Comparison of ENCODE assay signal across 9 cellular contexts in genomic region chr16:27254262-27254811, GRCh38. TPM values are rescaled to one million over a fixed set of nuclear protein-coding genes. Genes with fewer than 3 reads are reported as not detected.
DNase-seq lines count a peak whose midpoint lies in the region; ATAC-seq lines count a peak whose summit lies in the region.
"Had no signal": no experiment of that assay in that cellular context is flagged by ENCODE, and none has a peak within 500 bp of the region (broad histone marks: within the 10 kb centered on the region; RNA-seq: fewer than 3 reads in every experiment).

No MANE protein-coding gene starts in this region.

- no peaks in the 10 kb centered on the region for H3K27me3 Mint-ChIP-seq in activated naive CD4-positive, alpha-beta T cell treated with anti-CD3 and anti-CD28 coated beads, Interleukin-2, amount 10 ng/mL, durations not matched to agents 7 days and 5 days

- H3K27ac ChIP-seq in skin epidermis = peak overlapping the region in 14 of 21 experiments; percentile 11 to 75 (median 58)

- peaks cover 72% of the 10 kb centered on the region for H3K36me3 Mint-ChIP-seq in activated naive CD4-positive, alpha-beta T cell treated with anti-CD3 and anti-CD28 coated beads, Interleukin-2, amount 10 ng/mL, durations not matched to agents 7 days and 5 days

- no peak overlapping the region for H3K4me3 ChIP-seq in skin epidermis

- peak overlapping the region; percentile 82 for H3K27ac Mint-ChIP-seq in activated naive CD4-positive, alpha-beta T cell treated with anti-CD3 and anti-CD28 coated beads, Interleukin-2, amount 10 ng/mL, durations not matched to agents 7 days and 5 days

- H3K4me1 Mint-ChIP-seq in activated naive CD4-positive, alpha-beta T cell treated with anti-CD3 and anti-CD28 coated beads, Interleukin-2, amount 10 ng/mL, durations not matched to agents 7 days and 5 days = peaks cover 69% of the 10 kb centered on the region

- H3K4me3 Mint-ChIP-seq in activated naive CD4-positive, alpha-beta T cell treated with anti-CD3 and anti-CD28 coated beads, Interleukin-2, amount 10 ng/mL, durations not matched to agents 7 days and 5 days = peak overlapping the region; percentile 5

- DNase-seq in activated naive CD4-positive, alpha-beta T cell treated with anti-CD3 and anti-CD28 coated beads, Interleukin-2, amount 10 ng/mL, durations not matched to agents 7 days and 5 days = no peak
- DNase-seq in Right ventricle myocardium superior (no peak), NCI-H69 (lab: John Stamatoyannopoulos, UW) (no peak), GM03348 (ENCODE audit: low spot score) (no peak), NCI-H146 (lab: John Stamatoyannopoulos, UW) (no peak)
- DNase-seq: mesendoderm had no signal

- ATAC-seq in GM19035 (IDR thresholded peaks at IDR 0.05; ENCODE audit: unreplicated experiment) (peak; percentile 77), HG02938 (IDR thresholded peaks at IDR 0.05; ENCODE audit: unreplicated experiment) (peak; percentile 62), Right ventricle myocardium superior (ENCODE audit: poor library complexity) (no peak)

- H3K9me3 Mint-ChIP-seq in activated naive CD4-positive, alpha-beta T cell treated with anti-CD3 and anti-CD28 coated beads, Interleukin-2, amount 10 ng/mL, durations not matched to agents 7 days and 5 days = no peaks in the 10 kb centered on the region

- CTCF ChIA-PET in activated naive CD4-positive, alpha-beta T cell treated with anti-CD3 and anti-CD28 coated beads, Interleukin-2, amount 10 ng/mL, durations not matched to agents 7 days and 5 days (lab: Charles Lee) = interaction anchor here (0.7 to 2.8 kb wide), 5 partner anchors 12 to 114 kb away, joined by 3 to 11 read pairs (median 4); no protein-coding TSS in a partner anchor

- intact Hi-C loops in Right ventricle myocardium superior (cut with DNase I) = no loop called here

RNA-seq across cellular contexts. Expression of gene NSMCE1, which starts 14.2 kb away (rescaled TPM):
- 36.0 TPM for total RNA-seq in Right ventricle myocardium superior

RNA-seq across cellular contexts. Expression of gene KDM8, which starts 51.0 kb away (rescaled TPM):
- 2.9 TPM for total RNA-seq in Right ventricle myocardium superior

RNA-seq across cellular contexts. Expression of gene IL4R, which starts 59.4 kb away (rescaled TPM):
- total RNA-seq in Right ventricle myocardium superior = 8.2 TPM
